ENCODE assay signal across 15 cellular contexts in genomic region chr15:56871180-56871579, GRCh38. TPM values are rescaled to one million over a fixed set of nuclear protein-coding genes. Genes with fewer than 3 reads are reported as not detected.
DNase-seq lines count a peak whose midpoint lies in the region; ATAC-seq and TF ChIP-seq lines count a peak whose summit lies in the region.
"Had no signal": no experiment of that assay in that cellular context is flagged by ENCODE, and none has a peak within 500 bp of the region (broad histone marks: within the 10 kb centered on the region; RNA-seq: fewer than 3 reads in every experiment).

No MANE protein-coding gene starts in this region.

- H2BK5ac ChIP-seq in mesenchymal stem cell (ENCODE audit: low read depth, low read length, poor library complexity, severe bottlenecking): no peak overlapping the region

- WGBS in mesenchymal stem cell: no CpG with 5 or more reads among the region's 1 CpG
- WGBS in lower leg skin, 2 donors: 36 to 48% methylated on average over 1 of the region's 1 CpG

- H3K36me3 Mint-ChIP-seq in effector memory CD8-positive, alpha-beta T cell (ENCODE audit: insufficient read depth): peaks cover 2% of the 10 kb centered on the region
- no peaks in the 10 kb centered on the region for H3K36me3 Mint-ChIP-seq in activated T-cell treated with anti-CD3 and anti-CD28 coated beads, Interleukin-2, amount 50 U/mL, for 72 hours (ENCODE audit: insufficient read depth in 2 of 2)

- H3K36me3 ChIP-seq in mesenchymal stem cell (ENCODE audit: control insufficient read depth in 1 of 2, insufficient read depth in 2 of 2, low read depth in 1 of 2, low read length in 2 of 2): no peaks in the 10 kb centered on the region

- no peak overlapping the region for H2BK12ac ChIP-seq in mesenchymal stem cell (ENCODE audit: low read length in 2 of 2)

- no peaks in the 10 kb centered on the region for H3K4me1 ChIP-seq in mesenchymal stem cell (ENCODE audit: control insufficient read depth, insufficient read depth, low read depth, low read length)

- no peak overlapping the region for H3K23ac ChIP-seq in mesenchymal stem cell (ENCODE audit: low read length in 2 of 2)

- H3K4me3 ChIP-seq in mesenchymal stem cell (ENCODE audit: insufficient read depth in 1 of 2, low read depth in 1 of 2, low read length in 2 of 2) (no peak overlapping the region), lower leg skin (ENCODE audit: low read depth, poor library complexity, severe bottlenecking) (no peak overlapping the region)

- no peak overlapping the region for H2AK5ac ChIP-seq in mesenchymal stem cell (ENCODE audit: low read length, severe bottlenecking)

- H3K79me1 ChIP-seq in mesenchymal stem cell (replicated peaks; ENCODE audit: low read length, poor library complexity, severe bottlenecking): no peaks in the 10 kb centered on the region

- TF ChIP-seq CTCF in lower leg skin (IDR thresholded peaks at IDR 0.05): no peak

- no peak overlapping the region for H3K27ac Mint-ChIP-seq in effector memory CD8-positive, alpha-beta T cell
- no peak overlapping the region for H3K27ac Mint-ChIP-seq in activated T-cell treated with anti-CD3 and anti-CD28 coated beads, Interleukin-2, amount 50 U/mL, for 72 hours
- H3K27ac Mint-ChIP-seq: T-helper 1 cell treated with Interleukin-12 subunit alpha and Interleukin-12 subunit beta and Interleukin-4 antibody, amounts not matched to agents 30 μg/mL and 1 μg/mL, for 36 hours had no signal

- no peak overlapping the region for H4K91ac ChIP-seq in mesenchymal stem cell (ENCODE audit: low read length)

- no peaks in the 10 kb centered on the region for H3K27me3 Mint-ChIP-seq in effector memory CD8-positive, alpha-beta T cell
- H3K27me3 Mint-ChIP-seq in activated T-cell treated with anti-CD3 and anti-CD28 coated beads, Interleukin-2, amount 50 U/mL, for 72 hours (ENCODE audit: low read depth): no peaks in the 10 kb centered on the region
- H3K27me3 Mint-ChIP-seq: central memory CD8-positive, alpha-beta T cell had no signal

- H3K27ac ChIP-seq in mesenchymal stem cell (ENCODE audit: low read length, poor library complexity, severe bottlenecking): no peak overlapping the region

- intact Hi-C loops in lower leg skin (cut with DNase I; ENCODE audit: low total_unique reads): no loop called here

- H3K27me3 ChIP-seq in mesenchymal stem cell (ENCODE audit: control insufficient read depth in 1 of 2, insufficient read depth in 1 of 2, low read length in 2 of 2): no peaks in the 10 kb centered on the region

- no peak overlapping the region for H2AFZ ChIP-seq in mesenchymal stem cell (ENCODE audit: low read depth, low read length)

- peak overlapping the region; percentile 63 for H3K9ac ChIP-seq in mesenchymal stem cell (ENCODE audit: low read length)

- no peak for TF ChIP-seq POLR2A in lower leg skin (IDR thresholded peaks at IDR 0.05)

- no peak overlapping the region for H3K18ac ChIP-seq in mesenchymal stem cell (ENCODE audit: low read depth in 1 of 2, low read length in 2 of 2)

- ATAC-seq in effector memory CD8-positive, alpha-beta T cell (replicated peaks): no peak
- no peak for ATAC-seq in HG03039 (IDR thresholded peaks at IDR 0.05; ENCODE audit: unreplicated experiment)
- no peak for ATAC-seq in activated T-cell treated with anti-CD3 and anti-CD28 coated beads, Interleukin-2, amount 50 U/mL, for 72 hours (replicated peaks in 1 of 2)

- DNase-seq in AG08395 (ENCODE audit: low spot score) (peak; percentile 65), LoVo (ENCODE audit: low spot score) (peak; percentile 53), dermis blood vessel endothelial cell (peak; percentile 89), mesenchymal stem cell (peak; percentile 78), lower leg skin (ENCODE audit: low spot score in 2 of 2) (no peak)
- DNase-seq in effector memory CD8-positive, alpha-beta T cell: no peak
- DNase-seq in activated T-cell treated with anti-CD3 and anti-CD28 coated beads, Interleukin-2, amount 50 U/mL, for 72 hours: no peak
- DNase-seq: activated CD8-positive, alpha-beta memory T cell treated with anti-CD3 and anti-CD28 coated beads for 24 hours; C1 segment of cervical spinal cord; KG1; NCI-H526; occipital lobe had no signal

- no peak overlapping the region for H3K4me2 ChIP-seq in mesenchymal stem cell (ENCODE audit: low read length, poor library complexity, severe bottlenecking)

- no peak overlapping the region for H3K14ac ChIP-seq in mesenchymal stem cell (ENCODE audit: low read length in 2 of 2)

- H4K8ac ChIP-seq in mesenchymal stem cell (ENCODE audit: low read length): no peak overlapping the region

- H3K4ac ChIP-seq in mesenchymal stem cell (ENCODE audit: low read depth in 1 of 2, low read length in 2 of 2): no peak overlapping the region

- H3K9me3 ChIP-seq in mesenchymal stem cell (ENCODE audit: control insufficient read depth, low read length): no peaks in the 10 kb centered on the region

- H2BK15ac ChIP-seq in mesenchymal stem cell (ENCODE audit: low read depth, poor library complexity, severe bottlenecking): no peak overlapping the region

- H3K4me3 Mint-ChIP-seq in effector memory CD8-positive, alpha-beta T cell: no peak overlapping the region
- H3K4me3 Mint-ChIP-seq in activated T-cell treated with anti-CD3 and anti-CD28 coated beads, Interleukin-2, amount 50 U/mL, for 72 hours: no peak overlapping the region
- H3K4me3 Mint-ChIP-seq: central memory CD8-positive, alpha-beta T cell; T-helper 1 cell treated with Interleukin-12 subunit alpha and Interleukin-12 subunit beta and Interleukin-4 antibody, amounts not matched to agents 30 μg/mL and 1 μg/mL, for 36 hours had no signal

- H2BK120ac ChIP-seq in mesenchymal stem cell (ENCODE audit: low read depth, low read length): no peak overlapping the region

- no peaks in the 10 kb centered on the region for H3K4me1 Mint-ChIP-seq in effector memory CD8-positive, alpha-beta T cell (ENCODE audit: low read depth in 2 of 2)
- no peaks in the 10 kb centered on the region for H3K4me1 Mint-ChIP-seq in activated T-cell treated with anti-CD3 and anti-CD28 coated beads, Interleukin-2, amount 50 U/mL, for 72 hours (ENCODE audit: low read depth)
- H3K4me1 Mint-ChIP-seq: central memory CD8-positive, alpha-beta T cell had no signal

- no peaks in the 10 kb centered on the region for H3K9me3 Mint-ChIP-seq in effector memory CD8-positive, alpha-beta T cell
- H3K9me3 Mint-ChIP-seq in activated T-cell treated with anti-CD3 and anti-CD28 coated beads, Interleukin-2, amount 50 U/mL, for 72 hours: no peaks in the 10 kb centered on the region
- H3K9me3 Mint-ChIP-seq: central memory CD8-positive, alpha-beta T cell; T-helper 1 cell treated with Interleukin-12 subunit alpha and Interleukin-12 subunit beta and Interleukin-4 antibody, amounts not matched to agents 30 μg/mL and 1 μg/mL, for 36 hours had no signal

RNA-seq across cellular contexts. Expression of gene TCF12, which starts 47.3 kb away (rescaled TPM):
- total RNA-seq in dermis blood vessel endothelial cell (78.5 and 111 TPM in 2 replicates), lower leg skin (100 to 1,000 TPM in 1 of 4 donors, 10 to 100 TPM in 3; 50.5 to 117 (median 89.8) TPM)
- 43.3 TPM for polyA plus RNA-seq in mesenchymal stem cell (2013, experiment 1 of 2)
- polyA plus RNA-seq in mesenchymal stem cell (2013, experiment 2 of 2): 41.8 TPM
- total RNA-seq in activated T-cell treated with anti-CD3 and anti-CD28 coated beads, Interleukin-2, amount 50 U/mL, for 72 hours: 100 to 1,000 TPM in 1 of 2 donors, 10 to 100 TPM in 1; 93.0 to 108 TPM

Comparison
In these comparisons a context has a peak if more than half of its experiments do, and no peak if none do; other contexts are left out.
1. DNase-seq: peak in AG08395 (single experiment), LoVo (single experiment), dermis blood vessel endothelial cell (single experiment) and mesenchymal stem cell (single experiment); none in lower leg skin (0 of 2), effector memory CD8-positive, alpha-beta T cell (0 of 3) and activated T-cell treated with anti-CD3 and anti-CD28 coated beads, Interleukin-2, amount 50 U/mL, for 72 hours (0 of 2).